Comparison of ENCODE assay signal across 1 cellular context in genomic region chr17:1197781-1198490, GRCh38.
TF ChIP-seq lines count a peak whose summit lies in the region.

No MANE protein-coding gene starts in this region.

TF ChIP-seq in HepG2, 621 proteins besides CTCF, POLR2A, EP300 and RAD21 (continued from another document):
- TF ChIP-seq ARID4A (CRISPR knock-in tag; IDR thresholded peaks at IDR 0.05; ENCODE audit: borderline replicate concordance) (no peak), ZFAT (CRISPR knock-in tag; conservative IDR thresholded peaks at IDR 0.05) (no peak), ARNT2 (CRISPR knock-in tag; IDR thresholded peaks at IDR 0.05; ENCODE audit: low read depth) (no peak), ARNTL (CRISPR knock-in tag; IDR thresholded peaks at IDR 0.05) (no peak), ZFP91 (CRISPR knock-in tag; IDR thresholded peaks at IDR 0.05; ENCODE audit: borderline replicate concordance) (no peak), ZSCAN25 (CRISPR knock-in tag; IDR thresholded peaks at IDR 0.05) (no peak), SUZ12 (IDR thresholded peaks at IDR 0.05; ENCODE audit: low read depth, low read length) (no peak), HIVEP1 (CRISPR knock-in tag; IDR thresholded peaks at IDR 0.05) (no peak), NFRKB (IDR thresholded peaks at IDR 0.05) (no peak), U2AF2 (IDR thresholded peaks at IDR 0.05; ENCODE audit: low read depth, low read length) (no peak), FOSL2 (CRISPR knock-in tag; IDR thresholded peaks at IDR 0.05) (no peak), NCOA5 (CRISPR knock-in tag; IDR thresholded peaks at IDR 0.05) (no peak), KLF11 (CRISPR knock-in tag; IDR thresholded peaks at IDR 0.05) (no peak), ZFY (CRISPR knock-in tag; IDR thresholded peaks at IDR 0.05) (no peak), AKAP8 (CRISPR knock-in tag; IDR thresholded peaks at IDR 0.05) (no peak)
